In the genomic region with DNA sequence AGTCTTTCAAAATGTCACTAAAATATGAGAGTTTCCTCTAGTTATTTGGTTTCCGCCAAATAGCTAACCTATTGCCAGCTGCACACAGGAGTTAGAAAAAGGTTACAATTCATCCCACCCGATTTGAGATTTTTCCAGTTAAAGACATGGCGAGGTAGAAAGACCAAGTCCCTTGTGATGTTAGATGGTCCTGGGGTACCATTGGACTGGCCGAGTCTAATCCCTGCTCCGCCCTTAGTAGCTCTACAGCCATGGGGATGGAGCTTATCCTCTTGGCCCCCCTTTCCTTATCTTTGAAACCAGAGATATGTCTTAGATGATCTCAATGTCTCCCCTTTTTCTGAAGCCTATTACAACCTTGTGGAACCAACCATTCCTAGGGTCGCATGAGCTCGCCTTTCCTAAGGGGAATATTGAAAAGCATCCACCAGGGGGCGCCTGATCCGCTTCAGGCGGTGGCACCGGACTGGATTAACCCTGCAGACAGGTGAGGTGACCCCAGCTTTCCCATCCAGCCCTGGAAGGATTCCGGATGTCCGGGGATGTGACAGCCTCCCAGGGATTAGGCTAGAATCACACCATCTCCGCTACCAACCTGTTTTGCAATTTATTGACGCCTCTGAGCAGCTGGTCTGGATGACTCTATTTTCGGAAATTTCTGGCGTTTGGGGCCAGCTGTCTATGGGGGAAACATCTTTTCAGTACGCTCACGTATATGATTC, we compare ENCODE assay signal across 8 cellular contexts.
DNase-seq lines count a peak whose midpoint lies in the region; ATAC-seq and TF ChIP-seq lines count a peak whose summit lies in the region.

No MANE protein-coding gene starts in this region.

- H3K27me3 Mint-ChIP-seq in T-helper 17 cell: peaks cover 46% of the 10 kb centered on the region

- no peaks in the 10 kb centered on the region for H3K36me3 ChIP-seq in adrenal gland (replicated peaks in 1 of 2)

- H3K27me3 ChIP-seq in adrenal gland: peaks cover 12% of the 10 kb centered on the region

- no peak overlapping the region for H3K27ac Mint-ChIP-seq in T-helper 17 cell

- H3K4me3 Mint-ChIP-seq in T-helper 17 cell: no peak overlapping the region

- peak; percentile 48 to 68 (median 63) for TF ChIP-seq CTCF in adrenal gland (IDR thresholded peaks at IDR 0.05)

- H3K4me3 ChIP-seq in adrenal gland: no peak overlapping the region

- TF ChIP-seq POLR2A in adrenal gland (IDR thresholded peaks at IDR 0.05): no peak

- in situ Hi-C loops in G401 (cut with HindIII; ENCODE audit: low sequenced_read_pairs): no loop called here

- no peaks in the 10 kb centered on the region for H3K4me1 ChIP-seq in adrenal gland (replicated peaks in 1 of 2)

- DNase-seq in G401 (ENCODE audit: low spot score) (peak; percentile 25), M059J (ENCODE audit: low read depth) (peak; percentile 43), T-helper 17 cell (peak; percentile 16 to 56 (median 39)), adrenal gland (peak; percentile 37 to 76 (median 61)), iPS-NIHi7 (ENCODE audit: extremely low spot score) (peak; percentile 96)
- peak; percentile 33 for DNase-seq in stimulated activated CD4-positive, alpha-beta T cell treated with anti-CD3 and anti-CD28 coated beads, Interleukin-2, amount 100 ng/mL, for 4 hours (ENCODE audit: low read depth)

- no peak overlapping the region for H3K27ac ChIP-seq in adrenal gland

- H3K36me3 Mint-ChIP-seq in T-helper 17 cell (ENCODE audit: low read depth): no peaks in the 10 kb centered on the region

- no peaks in the 10 kb centered on the region for H3K4me1 Mint-ChIP-seq in T-helper 17 cell

- WGBS in adrenal gland, 4 donors: 28 to 42% (median 41%) methylated on average over 19 of the region's 19 CpGs

- ATAC-seq in T-helper 17 cell: no peak
- ATAC-seq in HG03139 (IDR thresholded peaks at IDR 0.05; ENCODE audit: unreplicated experiment): no peak
- ATAC-seq in GM21529 (IDR thresholded peaks at IDR 0.05; ENCODE audit: unreplicated experiment): no peak

- H3K9me3 ChIP-seq in T-helper 17 cell (ENCODE audit: control insufficient read depth, low read length, poor library complexity, severe bottlenecking): no peaks in the 10 kb centered on the region
- no peaks in the 10 kb centered on the region for H3K9me3 ChIP-seq in adrenal gland (replicated peaks in 1 of 3)

- intact Hi-C loops in adrenal gland (cut with DNase I): loop anchor here in 1 of 2 donors (5.0 kb wide), 1 partner anchor 297 kb away; no protein-coding TSS in a partner anchor

Comparison
In these comparisons a context has a peak if more than half of its experiments do, and no peak if none do; other contexts are left out.
1. DNase-seq: peak in every context shown above with its lines; median percentile 96 in iPS-NIHi7; 61 in adrenal gland; 43 in M059J; 39 in T-helper 17 cell; 33 in stimulated activated CD4-positive, alpha-beta T cell treated with anti-CD3 and anti-CD28 coated beads, Interleukin-2, amount 100 ng/mL, for 4 hours; 25 in G401.